In genomic region chr1:77594366-77595112, GRCh38 we compare ENCODE assay signal across 11 cellular contexts.
DNase-seq lines count a peak whose midpoint lies in the region; ATAC-seq and TF ChIP-seq lines count a peak whose summit lies in the region.
"Had no signal": no experiment of that assay in that cellular context is flagged by ENCODE, and none has a peak within 500 bp of the region (broad histone marks: within the 10 kb centered on the region; RNA-seq: fewer than 3 reads in every experiment).

No MANE protein-coding gene starts in this region.

- H3K27ac Mint-ChIP-seq in T-helper 17 cell: no peak overlapping the region

- in situ Hi-C loops in GM13976 (cut with MboI; ENCODE audit: low sequenced_read_pairs, unreplicated experiment): no loop called here

- H3K9me3 ChIP-seq in Karpas-422 (ENCODE audit: low read length): no peaks in the 10 kb centered on the region
- no peaks in the 10 kb centered on the region for H3K9me3 ChIP-seq in T-helper 17 cell (ENCODE audit: control insufficient read depth, low read length, poor library complexity, severe bottlenecking)
- no peaks in the 10 kb centered on the region for H3K9me3 ChIP-seq in heart right ventricle

- H3K27me3 ChIP-seq in Karpas-422 (ENCODE audit: low read length): no peaks in the 10 kb centered on the region
- H3K27me3 ChIP-seq in heart right ventricle: no peaks in the 10 kb centered on the region
- H3K27me3 ChIP-seq: BLaER1 treated with 17β-estradiol and CSF1 and Interleukin-3, amounts not matched to agents 10 nM and 100 nM; foreskin keratinocyte had no signal

- H3K4me3 Mint-ChIP-seq in T-helper 17 cell: no peak overlapping the region
- H3K4me3 Mint-ChIP-seq: brain had no signal

- H3K4me2 ChIP-seq in Karpas-422 (ENCODE audit: low read depth, low read length, poor library complexity, severe bottlenecking): peak overlapping the region; percentile 21
- H3K4me2 ChIP-seq: BLaER1 treated with 17β-estradiol and CSF1 and Interleukin-3, amounts not matched to agents 10 nM and 100 nM had no signal

- H3K9me2 ChIP-seq in Karpas-422 (replicated peaks; ENCODE audit: insufficient read depth, low read length): no peaks in the 10 kb centered on the region

- no peak overlapping the region for H2AFZ ChIP-seq in Karpas-422 (ENCODE audit: low read length)

- DNase-seq in GM13976 (ENCODE audit: low spot score): peak; percentile 39
- no peak for DNase-seq in Karpas-422
- no peak for DNase-seq in activated CD4-positive, alpha-beta T cell treated with anti-CD3 and anti-CD28 coated beads, Interleukin-2, amount 50 U/mL, for 1 hour
- no peak for DNase-seq in T-helper 17 cell
- DNase-seq in heart right ventricle: no peak
- DNase-seq in inferior parietal cortex (ENCODE audit: extremely low spot score): no peak

- H3K36me3 ChIP-seq in Karpas-422 (ENCODE audit: insufficient read depth, low read length) (peaks cover 33% of the 10 kb centered on the region), heart right ventricle (peaks cover 0 to 26% (median 6%) of the 10 kb centered on the region in 9 donors)

- TF ChIP-seq CTCF in GM13976 (IDR thresholded peaks at IDR 0.05; ENCODE audit: borderline replicate concordance, control extremely low read depth, extremely low read depth, insufficient read depth, missing control alignments) (no peak), heart right ventricle (IDR thresholded peaks at IDR 0.05) (no peak)

- intact Hi-C loops in heart right ventricle (cut with DNase I): loop anchor here in 1 of 10 donors (10.0 kb wide), 1 partner anchor 90 kb away; the partner anchor contains the start of gene ZZZ3

- 18 to 23% methylated on average over 1 of the region's 1 CpG for WGBS in heart right ventricle, 2 donors

- H3K9ac ChIP-seq in Karpas-422 (ENCODE audit: low read length): no peak overlapping the region
- H3K9ac ChIP-seq: BLaER1 treated with 17β-estradiol and CSF1 and Interleukin-3, amounts not matched to agents 10 nM and 100 nM had no signal

- H4K20me1 ChIP-seq in Karpas-422 (ENCODE audit: insufficient read depth, low read depth, low read length): no peaks in the 10 kb centered on the region

- ATAC-seq in GM19397 (IDR thresholded peaks at IDR 0.05; ENCODE audit: unreplicated experiment) (peak; percentile 87), HG02870 (IDR thresholded peaks at IDR 0.05; ENCODE audit: unreplicated experiment) (peak; percentile 75), T-helper 17 cell (no peak), heart right ventricle (no peak)
- ATAC-seq: foreskin keratinocyte had no signal

- H3K4me3 ChIP-seq in Karpas-422 (ENCODE audit: low read length) (no peak overlapping the region), heart right ventricle (no peak overlapping the region)
- H3K4me3 ChIP-seq: BLaER1 treated with 17β-estradiol and CSF1 and Interleukin-3, amounts not matched to agents 10 nM and 100 nM had no signal

- H3K4me1 ChIP-seq in Karpas-422 (ENCODE audit: low read length) (peaks cover 24% of the 10 kb centered on the region), heart right ventricle (peaks cover 0 to 24% (median 0%) of the 10 kb centered on the region in 9 donors)
- H3K4me1 ChIP-seq: foreskin keratinocyte had no signal

- H3K27ac ChIP-seq in Karpas-422 (ENCODE audit: low read length): peak overlapping the region; percentile 8; the same call in 1 of the 2 replicates
- H3K27ac ChIP-seq in heart right ventricle: no peak overlapping the region
- H3K27ac ChIP-seq: BLaER1 treated with 17β-estradiol and CSF1 and Interleukin-3, amounts not matched to agents 10 nM and 100 nM; foreskin keratinocyte had no signal

- H3K4me1 Mint-ChIP-seq in T-helper 17 cell: peaks cover 3% of the 10 kb centered on the region
- H3K4me1 Mint-ChIP-seq: brain had no signal

- no peaks in the 10 kb centered on the region for H3K36me3 Mint-ChIP-seq in T-helper 17 cell (ENCODE audit: low read depth)

- peaks cover 92% of the 10 kb centered on the region for H3K79me2 ChIP-seq in Karpas-422 (ENCODE audit: low read length)

- H3K27me3 Mint-ChIP-seq in T-helper 17 cell: no peaks in the 10 kb centered on the region
- H3K27me3 Mint-ChIP-seq: brain had no signal

Comparison
In these comparisons a context has a peak if more than half of its experiments do, and no peak if none do; other contexts are left out.
1. ATAC-seq: peak in GM19397 (single experiment) and HG02870 (single experiment); none in T-helper 17 cell (single experiment) and heart right ventricle (0 of 8).